Comparison of ENCODE assay signal across 22 cellular contexts in the genomic region with DNA sequence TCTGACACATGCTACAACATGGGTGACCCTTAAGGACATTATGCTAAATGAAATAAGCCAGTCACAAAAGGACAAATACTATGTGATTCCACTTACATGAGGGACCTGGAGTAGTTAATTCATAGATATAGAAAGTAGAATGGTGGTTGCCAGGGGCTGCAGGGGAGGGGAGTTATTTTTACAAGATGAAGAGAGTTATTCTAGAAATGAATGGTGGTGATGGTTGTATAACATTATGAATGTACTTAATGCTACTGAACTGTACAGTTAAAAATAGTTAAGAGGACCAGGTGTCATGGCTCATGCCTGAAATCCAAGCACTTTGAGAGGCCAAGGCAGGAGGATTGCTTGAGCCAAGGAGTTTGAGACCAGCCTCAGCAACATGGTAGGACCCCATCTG. TPM values are rescaled to one million over a fixed set of nuclear protein-coding genes. Genes with fewer than 3 reads are reported as not detected.
DNase-seq lines count a peak whose midpoint lies in the region; ATAC-seq lines count a peak whose summit lies in the region.
"Had no signal": no experiment of that assay in that cellular context is flagged by ENCODE, and none has a peak within 500 bp of the region (broad histone marks: within the 10 kb centered on the region; RNA-seq: fewer than 3 reads in every experiment).

No MANE protein-coding gene starts in this region.

- ATAC-seq in stimulated activated naive CD8-positive, alpha-beta T cell treated with anti-CD3 and anti-CD28 coated beads, Interleukin-15, amount 100 ng/mL, for 72 hours, result no peak
- no peak for ATAC-seq in stimulated activated naive CD8-positive, alpha-beta T cell treated with anti-CD3 and anti-CD28 coated beads, Interleukin-15, Interleukin-2, amounts not matched to agents 100 U/mL and 50 U/mL, for 24 hours
- ATAC-seq in memory B cell (ENCODE audit: low read depth) (no peak), sciatic nerve (no peak)
- ATAC-seq: HCT116 had no signal

- intact Hi-C loops in activated T-helper 1 cell treated with anti-CD3 and anti-CD28 coated beads, Interleukin-12 subunit alpha, Interleukin-12 subunit beta, Interleukin-2, Interleukin-4 antibody, amounts not matched to agents 30 ng/mL and 10 ng/mL and 1 ng/mL, durations not matched to agents 14 hours and 24 hours and 36 hours (cut with micrococcal nuclease), result no loop called here
- intact Hi-C loops in sciatic nerve (cut with DNase I), result no loop called here

- no peaks in the 10 kb centered on the region for H3K9me3 Mint-ChIP-seq in stimulated activated naive CD8-positive, alpha-beta T cell treated with anti-CD3 and anti-CD28 coated beads, Interleukin-15, amount 100 ng/mL, for 72 hours
- no peaks in the 10 kb centered on the region for H3K9me3 Mint-ChIP-seq in activated T-helper 1 cell treated with anti-CD3 and anti-CD28 coated beads, Interleukin-12 subunit alpha, Interleukin-12 subunit beta, Interleukin-2, Interleukin-4 antibody, amounts not matched to agents 30 ng/mL and 10 ng/mL and 1 ng/mL, durations not matched to agents 14 hours and 24 hours and 36 hours
- no peaks in the 10 kb centered on the region for H3K9me3 Mint-ChIP-seq in memory B cell
- H3K9me3 Mint-ChIP-seq: CD4-positive, alpha-beta T cell had no signal

- H3K27ac Mint-ChIP-seq in stimulated activated naive CD8-positive, alpha-beta T cell treated with anti-CD3 and anti-CD28 coated beads, Interleukin-15, amount 100 ng/mL, for 72 hours, result peak overlapping the region; percentile 31 to 67
- H3K27ac Mint-ChIP-seq in activated T-helper 1 cell treated with anti-CD3 and anti-CD28 coated beads, Interleukin-12 subunit alpha, Interleukin-12 subunit beta, Interleukin-2, Interleukin-4 antibody, amounts not matched to agents 30 ng/mL and 10 ng/mL and 1 ng/mL, durations not matched to agents 14 hours and 24 hours and 36 hours, result peak overlapping the region; percentile 34
- H3K27ac Mint-ChIP-seq in memory B cell, result peak overlapping the region; percentile 10
- H3K27ac Mint-ChIP-seq: CD4-positive, alpha-beta T cell had no signal

- peaks cover 34% of the 10 kb centered on the region for H3K36me3 Mint-ChIP-seq in activated T-helper 1 cell treated with anti-CD3 and anti-CD28 coated beads, Interleukin-12 subunit alpha, Interleukin-12 subunit beta, Interleukin-2, Interleukin-4 antibody, amounts not matched to agents 30 ng/mL and 10 ng/mL and 1 ng/mL, durations not matched to agents 14 hours and 24 hours and 36 hours (ENCODE audit: low read depth)
- peaks cover 35% of the 10 kb centered on the region for H3K36me3 Mint-ChIP-seq in memory B cell

- DNase-seq in stimulated activated naive CD8-positive, alpha-beta T cell treated with anti-CD3 and anti-CD28 coated beads, Interleukin-15, amount 100 ng/mL, for 72 hours, result no peak
- DNase-seq in stimulated activated naive CD8-positive, alpha-beta T cell treated with anti-CD3 and anti-CD28 coated beads, Interleukin-15, Interleukin-2, amounts not matched to agents 100 U/mL and 50 U/mL, for 24 hours, result no peak
- DNase-seq in activated T-helper 1 cell treated with anti-CD3 and anti-CD28 coated beads, Interleukin-12 subunit alpha, Interleukin-12 subunit beta, Interleukin-2, Interleukin-4 antibody, amounts not matched to agents 30 ng/mL and 10 ng/mL and 1 ng/mL, durations not matched to agents 14 hours and 24 hours and 36 hours (ENCODE audit: low spot score), result no peak
- DNase-seq in memory B cell (ENCODE audit: low spot score in 2 of 2), result no peak
- DNase-seq in sciatic nerve (ENCODE audit: low spot score), result no peak
- no peak for DNase-seq in stimulated activated naive CD4-positive, alpha-beta T cell (lab: John Stamatoyannopoulos, UW)
- DNase-seq in NCI-H146 (lab: John Stamatoyannopoulos, UW), result no peak
- DNase-seq: CD4-positive, alpha-beta T cell; DND-41; KBM-7; MM.1S; NCI-H1092; NCI-H1436; NCI-H1930; NCI-H226; NCI-H510A treated with DMSO at 0.1 percent for 48 hours; NCI-H748 treated with DMSO at 0.1 percent for 48 hours; PC-9; RPMI8226; SIG-M5 had no signal

- H3K4me3 Mint-ChIP-seq in stimulated activated naive CD8-positive, alpha-beta T cell treated with anti-CD3 and anti-CD28 coated beads, Interleukin-15, amount 100 ng/mL, for 72 hours, result no peak overlapping the region
- no peak overlapping the region for H3K4me3 Mint-ChIP-seq in activated T-helper 1 cell treated with anti-CD3 and anti-CD28 coated beads, Interleukin-12 subunit alpha, Interleukin-12 subunit beta, Interleukin-2, Interleukin-4 antibody, amounts not matched to agents 30 ng/mL and 10 ng/mL and 1 ng/mL, durations not matched to agents 14 hours and 24 hours and 36 hours
- no peak overlapping the region for H3K4me3 Mint-ChIP-seq in memory B cell
- H3K4me3 Mint-ChIP-seq: CD4-positive, alpha-beta T cell had no signal

- H3K27me3 Mint-ChIP-seq in stimulated activated naive CD8-positive, alpha-beta T cell treated with anti-CD3 and anti-CD28 coated beads, Interleukin-15, amount 100 ng/mL, for 72 hours, result no peaks in the 10 kb centered on the region
- no peaks in the 10 kb centered on the region for H3K27me3 Mint-ChIP-seq in activated T-helper 1 cell treated with anti-CD3 and anti-CD28 coated beads, Interleukin-12 subunit alpha, Interleukin-12 subunit beta, Interleukin-2, Interleukin-4 antibody, amounts not matched to agents 30 ng/mL and 10 ng/mL and 1 ng/mL, durations not matched to agents 14 hours and 24 hours and 36 hours (ENCODE audit: insufficient read depth)
- H3K27me3 Mint-ChIP-seq in memory B cell, result no peaks in the 10 kb centered on the region
- H3K27me3 Mint-ChIP-seq: CD4-positive, alpha-beta T cell had no signal

- peaks cover 10% of the 10 kb centered on the region for H3K4me1 Mint-ChIP-seq in stimulated activated naive CD8-positive, alpha-beta T cell treated with anti-CD3 and anti-CD28 coated beads, Interleukin-15, amount 100 ng/mL, for 72 hours
- H3K4me1 Mint-ChIP-seq in activated T-helper 1 cell treated with anti-CD3 and anti-CD28 coated beads, Interleukin-12 subunit alpha, Interleukin-12 subunit beta, Interleukin-2, Interleukin-4 antibody, amounts not matched to agents 30 ng/mL and 10 ng/mL and 1 ng/mL, durations not matched to agents 14 hours and 24 hours and 36 hours (ENCODE audit: low read depth), result peaks cover 29% of the 10 kb centered on the region
- peaks cover 3% of the 10 kb centered on the region for H3K4me1 Mint-ChIP-seq in memory B cell

RNA-seq across cellular contexts. Expression of gene MSANTD1, which starts 59.5 kb away (rescaled TPM):
- total RNA-seq in activated T-helper 1 cell treated with anti-CD3 and anti-CD28 coated beads, Interleukin-12 subunit alpha, Interleukin-12 subunit beta, Interleukin-2, Interleukin-4 antibody, amounts not matched to agents 30 ng/mL and 10 ng/mL and 1 ng/mL, durations not matched to agents 14 hours and 24 hours and 36 hours, result 0.73 and 1.2 TPM in 2 replicates
- total RNA-seq in sciatic nerve, result 1.8 TPM
- total RNA-seq: HT1080 had no signal
